ENCODE assay signal across 24 cellular contexts in genomic region chr3:193716155-193716554, GRCh38.
DNase-seq lines count a peak whose midpoint lies in the region; ATAC-seq, FAIRE-seq and TF ChIP-seq lines count a peak whose summit lies in the region.
"Had no signal": no experiment of that assay in that cellular context is flagged by ENCODE, and none has a peak within 500 bp of the region (broad histone marks: within the 10 kb centered on the region; RNA-seq: fewer than 3 reads in every experiment).

No MANE protein-coding gene starts in this region.

- no peak for TF ChIP-seq POLR2A in GM12878 (IDR thresholded peaks at IDR 0.05; ENCODE audit: low read depth, low read length)

- BruUV-seq in GM12878 (replicated peaks; lab: Mats Ljungman, UMichigan): no TSS peak

- H3K4me3 Mint-ChIP-seq in mesothelial cell of epicardium: no peak overlapping the region
- H3K4me3 Mint-ChIP-seq in endothelial cell (ENCODE audit: unreplicated experiment): no peak overlapping the region
- H3K4me3 Mint-ChIP-seq in T-helper 2 cell treated with Interferon-gamma antibody and Interleukin-4, amounts not matched to agents 5 μg/mL and 100 μg/mL, for 36 hours: no peak overlapping the region
- H3K4me3 Mint-ChIP-seq: activated T-cell treated with anti-CD3 and anti-CD28 coated beads, Interleukin-2, amount 50 U/mL, for 24 hours; central memory CD8-positive, alpha-beta T cell; natural killer cell; stimulated activated naive B cell treated with anti-CD40 and anti-IgM and Interleukin-4, amounts not matched to agents 10 μg/mL and 1 μg/mL and 100 μg/mL, for 72 hours had no signal

- TF ChIP-seq RAD21 in GM12878 (IDR thresholded peaks at IDR 0.05; ENCODE audit: insufficient read depth, low read depth, low read length): no peak

- no peak overlapping the region for H3K27ac ChIP-seq in BLaER1
- H3K27ac ChIP-seq in HL-60 (replicated peaks): peak overlapping the region; percentile 55
- H3K27ac ChIP-seq in GM12878 (ENCODE audit: control insufficient read depth, insufficient read depth): no peak overlapping the region
- H3K27ac ChIP-seq: gastroesophageal sphincter, upper lobe of left lung had no signal

- FAIRE-seq in GM12878 (lab: Jason Lieb, UNC): no peak
- FAIRE-seq: keratinocyte had no signal

- H3K9ac ChIP-seq in BLaER1 (no peak overlapping the region), GM12878 (ENCODE audit: control insufficient read depth, insufficient read depth, low read length) (no peak overlapping the region)

- no peak for ATAC-seq in GM12878
- ATAC-seq: gastroesophageal sphincter, natural killer cell had no signal

- H3K27ac Mint-ChIP-seq in mesothelial cell of epicardium (no peak overlapping the region), endothelial cell (ENCODE audit: unreplicated experiment) (no peak overlapping the region)
- H3K27ac Mint-ChIP-seq in T-helper 2 cell treated with Interferon-gamma antibody and Interleukin-4, amounts not matched to agents 5 μg/mL and 100 μg/mL, for 36 hours: no peak overlapping the region
- H3K27ac Mint-ChIP-seq: activated T-cell treated with anti-CD3 and anti-CD28 coated beads, Interleukin-2, amount 50 U/mL, for 24 hours; natural killer cell; stimulated activated naive B cell treated with anti-CD40 and anti-IgM and Interleukin-4, amounts not matched to agents 10 μg/mL and 1 μg/mL and 100 μg/mL, for 72 hours had no signal

- no peak for TF ChIP-seq CTCF in HL-60 (IDR thresholded peaks at IDR 0.05; ENCODE audit: insufficient read depth, low read length)
- no peak for TF ChIP-seq CTCF in GM12878 (IDR thresholded peaks at IDR 0.05 in 2 of 3, conservative IDR thresholded peaks at IDR 0.05 in 1 of 3; ENCODE audit: control insufficient read depth in 2 of 3, extremely low read depth in 1 of 3, insufficient read depth in 1 of 3, low read depth in 3 of 3, low read length in 3 of 3)
- no peak for TF ChIP-seq CTCF in mesothelial cell of epicardium (IDR thresholded peaks at IDR 0.05; ENCODE audit: unreplicated experiment)
- TF ChIP-seq CTCF in endothelial cell (IDR thresholded peaks at IDR 0.05; ENCODE audit: unreplicated experiment): no peak

- H3K4me2 ChIP-seq in BLaER1 (peak overlapping the region; percentile 42), GM12878 (ENCODE audit: control insufficient read depth, insufficient read depth) (no peak overlapping the region)

- H4K20me1 ChIP-seq in BLaER1 (no peaks in the 10 kb centered on the region), GM12878 (ENCODE audit: control insufficient read depth, insufficient read depth) (no peaks in the 10 kb centered on the region)

- H3K9me3 ChIP-seq in BLaER1 (peaks cover 69% of the 10 kb centered on the region), GM12878 (replicated peaks; ENCODE audit: control insufficient read depth, insufficient read depth, low read length) (peaks cover 9% of the 10 kb centered on the region; the same call in 2 of the 3 replicates)

- TF ChIP-seq EP300 in GM12878 (IDR thresholded peaks at IDR 0.05; ENCODE audit: borderline replicate concordance in 1 of 2, control insufficient read depth in 1 of 2, low read depth in 2 of 2, low read length in 2 of 2): no peak

- POLR2A ChIA-PET in GM12878 (lab: Charles Lee): no interaction called here

- CTCF ChIA-PET in GM12878 (lab: Yijun Ruan, JAX): no interaction called here

- H3K79me2 ChIP-seq in GM12878 (ENCODE audit: control insufficient read depth, insufficient read depth, low read length): no peaks in the 10 kb centered on the region

- H3K36me3 Mint-ChIP-seq in mesothelial cell of epicardium (peaks cover 16% of the 10 kb centered on the region), endothelial cell (ENCODE audit: low read depth, unreplicated experiment) (peaks cover 15% of the 10 kb centered on the region)
- H3K36me3 Mint-ChIP-seq in T-helper 2 cell treated with Interferon-gamma antibody and Interleukin-4, amounts not matched to agents 5 μg/mL and 100 μg/mL, for 36 hours (ENCODE audit: low read depth): peaks cover 9% of the 10 kb centered on the region

- H3K36me3 ChIP-seq in BLaER1 (no peaks in the 10 kb centered on the region), GM12878 (ENCODE audit: control insufficient read depth in 2 of 2, insufficient read depth in 2 of 2, low read length in 1 of 2) (no peaks in the 10 kb centered on the region)
- H3K36me3 ChIP-seq: gastroesophageal sphincter, upper lobe of left lung had no signal

- peaks cover 36% of the 10 kb centered on the region for H3K9me3 Mint-ChIP-seq in mesothelial cell of epicardium
- H3K9me3 Mint-ChIP-seq in endothelial cell (ENCODE audit: unreplicated experiment): peaks cover 7% of the 10 kb centered on the region
- peaks cover 12% of the 10 kb centered on the region for H3K9me3 Mint-ChIP-seq in T-helper 2 cell treated with Interferon-gamma antibody and Interleukin-4, amounts not matched to agents 5 μg/mL and 100 μg/mL, for 36 hours

- no peak overlapping the region for H2AFZ ChIP-seq in GM12878 (ENCODE audit: control insufficient read depth, low read depth, low read length)

- 41% methylated on average over 4 of the region's 4 CpGs for WGBS in GM12878 (ENCODE audit: insufficient coverage, insufficient replicate concordance, low lambda C conversion rate, missing lambda C conversion rate)

- H3K27me3 Mint-ChIP-seq in mesothelial cell of epicardium (ENCODE audit: low read depth) (no peaks in the 10 kb centered on the region), endothelial cell (ENCODE audit: unreplicated experiment) (peaks cover 6% of the 10 kb centered on the region)
- H3K27me3 Mint-ChIP-seq in T-helper 2 cell treated with Interferon-gamma antibody and Interleukin-4, amounts not matched to agents 5 μg/mL and 100 μg/mL, for 36 hours (ENCODE audit: low read depth): peaks cover 4% of the 10 kb centered on the region
- H3K27me3 Mint-ChIP-seq: central memory CD8-positive, alpha-beta T cell; stimulated activated naive B cell treated with anti-CD40 and anti-IgM and Interleukin-4, amounts not matched to agents 10 μg/mL and 1 μg/mL and 100 μg/mL, for 72 hours had no signal

- H3K4me1 Mint-ChIP-seq in mesothelial cell of epicardium (no peaks in the 10 kb centered on the region), endothelial cell (ENCODE audit: unreplicated experiment) (no peaks in the 10 kb centered on the region)
- peaks cover 5% of the 10 kb centered on the region for H3K4me1 Mint-ChIP-seq in T-helper 2 cell treated with Interferon-gamma antibody and Interleukin-4, amounts not matched to agents 5 μg/mL and 100 μg/mL, for 36 hours (ENCODE audit: low read depth)
- H3K4me1 Mint-ChIP-seq: central memory CD8-positive, alpha-beta T cell; natural killer cell had no signal

- SMC1A ChIA-PET in GM12878 (lab: Charles Lee; ENCODE audit: uncharacterized antibody, unreplicated experiment): no interaction called here

- H3K27me3 ChIP-seq in BLaER1 (no peaks in the 10 kb centered on the region), HL-60 (ENCODE audit: insufficient read depth, poor library complexity, severe bottlenecking) (no peaks in the 10 kb centered on the region), GM12878 (replicated peaks in 1 of 2; ENCODE audit: control insufficient read depth in 2 of 2, insufficient read depth in 2 of 2, low read length in 1 of 2) (no peaks in the 10 kb centered on the region)
- H3K27me3 ChIP-seq: gastroesophageal sphincter, upper lobe of left lung had no signal

- in situ Hi-C loops in GM12878 (cut with MboI): no loop called here

- RAD21 ChIA-PET in GM12878 (lab: Charles Lee; ENCODE audit: unreplicated experiment): no interaction called here

- intact Hi-C loops in GM12878 (cut with micrococcal nuclease; ENCODE audit: unreplicated experiment): no loop called here

- DNase-seq in HL-60 (ENCODE audit: low read depth in 1 of 2, low spot score in 1 of 2) (peak; percentile 21 to 75), NOMO-1 (lab: John Stamatoyannopoulos, UW; ENCODE audit: unreplicated experiment in 2 of 2) (peak; percentile 64 to 75), GM12878 (ENCODE audit: low read depth, low spot score) (no peak), mesothelial cell of epicardium (ENCODE audit: low spot score in 2 of 2, unreplicated experiment in 2 of 2) (no peak), endothelial cell (ENCODE audit: low spot score) (no peak), NCI-H2227 treated with DMSO at 0.1 percent for 48 hours (lab: John Stamatoyannopoulos, UW) (no peak)
- no peak for DNase-seq in T-helper 2 cell treated with Interferon-gamma antibody and Interleukin-4, amounts not matched to agents 5 μg/mL and 100 μg/mL, for 36 hours (ENCODE audit: low spot score)
- DNase-seq: activated CD4-positive, alpha-beta T cell treated with anti-CD3 and anti-CD28 coated beads for 4 hours; activated gamma-delta T cell treated with Interleukin-2 at 50 U/mL for 16 hours; activated T-cell treated with anti-CD3 and anti-CD28 coated beads, Interleukin-2, amount 50 U/mL, for 24 hours; Caco-2; dermis blood vessel endothelial cell; DMS79 treated with DMSO at 0.1 percent for 48 hours; natural killer cell; NCI-H1417 treated with DMSO at 0.1 percent for 48 hours; NCI-H446 treated with DMSO at 0.1 percent for 48 hours; SHP77 treated with DMSO at 0.1 percent for 48 hours; stimulated activated CD4-positive, alpha-beta T cell treated with anti-CD3 and anti-CD28 coated beads, Interleukin-15, amount 100 ng/mL, for 24 hours; stimulated activated naive B cell treated with anti-CD40 and anti-IgM and Interleukin-4, amounts not matched to agents 10 μg/mL and 1 μg/mL and 100 μg/mL, for 72 hours had no signal

- no peak overlapping the region for H3K4me3 ChIP-seq in BLaER1
- H3K4me3 ChIP-seq in HL-60 (replicated peaks; ENCODE audit: insufficient read depth, low read length): no peak overlapping the region
- no peak overlapping the region for H3K4me3 ChIP-seq in GM12878
- H3K4me3 ChIP-seq: gastroesophageal sphincter, upper lobe of left lung had no signal

- H3K4me1 ChIP-seq in BLaER1 (peaks cover 10% of the 10 kb centered on the region), GM12878 (ENCODE audit: control insufficient read depth, insufficient read depth, low read length) (no peaks in the 10 kb centered on the region)
- H3K4me1 ChIP-seq: Caco-2, gastroesophageal sphincter, upper lobe of left lung had no signal

TF ChIP-seq in GM12878, 131 proteins besides CTCF, POLR2A, EP300 and RAD21 (continues in another document):
- no peak for TF ChIP-seq HCFC1 (IDR thresholded peaks at IDR 0.05; ENCODE audit: low read length)

Comparison
In these comparisons a context has a peak if more than half of its experiments do, and no peak if none do; other contexts are left out.
1. DNase-seq: peak in HL-60 (2 of 2) and NOMO-1 (2 of 2); none in GM12878 (single experiment), mesothelial cell of epicardium (0 of 2), endothelial cell (single experiment), T-helper 2 cell treated with Interferon-gamma antibody and Interleukin-4, amounts not matched to agents 5 μg/mL and 100 μg/mL, for 36 hours (single experiment) and NCI-H2227 treated with DMSO at 0.1 percent for 48 hours (single experiment).